Comparison of ENCODE assay signal across 9 cellular contexts in genomic region chr10:30219977-30220751, GRCh38.
A peak's percentile ranks its signal among the peaks of the same experiment; 100 is the strongest.
DNase-seq lines count a peak whose midpoint lies in the region; ATAC-seq and TF ChIP-seq lines count a peak whose summit lies in the region.
"Had no signal": no experiment of that assay in that cellular context is flagged by ENCODE, and none has a peak within 500 bp of the region (broad histone marks: within the 10 kb centered on the region; RNA-seq: fewer than 3 reads in every experiment).

No MANE protein-coding gene starts in this region.

- H3K9me3 ChIP-seq in prostate gland: no peaks in the 10 kb centered on the region
- H3K9me3 ChIP-seq: testis had no signal

- intact Hi-C loops in prostate gland (cut with DNase I): no loop called here

- H3K27ac ChIP-seq in prostate gland: no peak overlapping the region
- H3K27ac ChIP-seq: testis had no signal

- WGBS in prostate gland: 28% methylated on average over 17 of the region's 17 CpGs

- no peak for TF ChIP-seq POLR2A in prostate gland (IDR thresholded peaks at IDR 0.05)

- H3K27ac Mint-ChIP-seq in activated naive CD4-positive, alpha-beta T cell treated with anti-CD3 and anti-CD28 coated beads, Interleukin-2, amount 50 U/mL, for 72 hours: no peak overlapping the region

- TF ChIP-seq CTCF in epithelial cell of proximal tubule (conservative IDR thresholded peaks at IDR 0.05; ENCODE audit: low read depth, low read length) (no peak), prostate gland (IDR thresholded peaks at IDR 0.05) (no peak)

- H3K4me3 ChIP-seq in epithelial cell of proximal tubule (ENCODE audit: low read depth, low read length) (peak overlapping the region; percentile 33), prostate gland (no peak overlapping the region)
- H3K4me3 ChIP-seq: testis had no signal

- no peaks in the 10 kb centered on the region for H3K4me1 ChIP-seq in prostate gland (replicated peaks)
- H3K4me1 ChIP-seq: testis had no signal

- H3K36me3 Mint-ChIP-seq in activated naive CD4-positive, alpha-beta T cell treated with anti-CD3 and anti-CD28 coated beads, Interleukin-2, amount 50 U/mL, for 72 hours: no peaks in the 10 kb centered on the region

- no peaks in the 10 kb centered on the region for H3K36me3 ChIP-seq in prostate gland

- DNase-seq in GF-D8 (lab: John Stamatoyannopoulos, UW) (peak; percentile 93), NCI-H226 (peak; percentile 23), epithelial cell of proximal tubule (ENCODE audit: low read depth) (peak; percentile 70), prostate gland (ENCODE audit: low spot score) (peak; percentile 32)
- no peak for DNase-seq in activated naive CD4-positive, alpha-beta T cell treated with anti-CD3 and anti-CD28 coated beads, Interleukin-2, amount 50 U/mL, for 72 hours (ENCODE audit: low spot score in 2 of 2)
- DNase-seq: testis had no signal

- no peaks in the 10 kb centered on the region for H3K9me3 Mint-ChIP-seq in activated naive CD4-positive, alpha-beta T cell treated with anti-CD3 and anti-CD28 coated beads, Interleukin-2, amount 50 U/mL, for 72 hours

- ATAC-seq in GM21825 (IDR thresholded peaks at IDR 0.05; ENCODE audit: unreplicated experiment): no peak
- no peak for ATAC-seq in HG03354 (IDR thresholded peaks at IDR 0.05; ENCODE audit: poor library complexity, severe bottlenecking, unreplicated experiment)
- no peak for ATAC-seq in activated naive CD4-positive, alpha-beta T cell treated with anti-CD3 and anti-CD28 coated beads, Interleukin-2, amount 50 U/mL, for 72 hours
- no peak for ATAC-seq in HG03175 (IDR thresholded peaks at IDR 0.05; ENCODE audit: unreplicated experiment)

- H3K27me3 ChIP-seq in prostate gland (replicated peaks; ENCODE audit: insufficient read depth): no peaks in the 10 kb centered on the region
- H3K27me3 ChIP-seq: testis had no signal

Comparison
In these comparisons a context has a peak if more than half of its experiments do, and no peak if none do; other contexts are left out.
1. DNase-seq: peak in GF-D8 (single experiment), NCI-H226 (single experiment), epithelial cell of proximal tubule (single experiment) and prostate gland (single experiment); none in activated naive CD4-positive, alpha-beta T cell treated with anti-CD3 and anti-CD28 coated beads, Interleukin-2, amount 50 U/mL, for 72 hours (0 of 2).